19 cellular contexts compared by ENCODE assay signal in genomic region chr7:48279420-48279819, GRCh38.
DNase-seq lines count a peak whose midpoint lies in the region; ATAC-seq, FAIRE-seq and TF ChIP-seq lines count a peak whose summit lies in the region.
"Had no signal": no experiment of that assay in that cellular context is flagged by ENCODE, and none has a peak within 500 bp of the region (broad histone marks: within the 10 kb centered on the region; RNA-seq: fewer than 3 reads in every experiment).

No MANE protein-coding gene starts in this region.

- H3K4me3 Mint-ChIP-seq in MCF 10A (ENCODE audit: unreplicated experiment), result no peak overlapping the region
- H3K4me3 Mint-ChIP-seq: CD4-positive, alpha-beta T cell had no signal

- H3K27me3 ChIP-seq in mammary epithelial cell (ENCODE audit: insufficient read depth, low read length) (no peaks in the 10 kb centered on the region), keratinocyte (ENCODE audit: control insufficient read depth, extremely low read depth, insufficient read depth, low read length) (no peaks in the 10 kb centered on the region), upper lobe of left lung (no peaks in the 10 kb centered on the region)

- ATAC-seq in upper lobe of left lung (ENCODE audit: low FRiP score in 2 of 2), result no peak
- ATAC-seq: A549 had no signal

- no peaks in the 10 kb centered on the region for H3K9me1 ChIP-seq in keratinocyte (ENCODE audit: control insufficient read depth, extremely low read depth, insufficient read depth, low read length)

- no TSS peak for BruUV-seq in mammary epithelial cell (replicated peaks; lab: Mats Ljungman, UMichigan)
- no TSS peak for BruUV-seq in MCF 10A (replicated peaks; lab: Mats Ljungman, UMichigan)

- H3K27ac Mint-ChIP-seq in MCF 10A (ENCODE audit: low read depth, unreplicated experiment), result no peak overlapping the region
- H3K27ac Mint-ChIP-seq: CD4-positive, alpha-beta T cell had no signal

- FAIRE-seq in keratinocyte (lab: Jason Lieb, UNC), result no peak
- FAIRE-seq: D721Med, G401.6, GM12891, HTR-8/SVneo had no signal

- H3K9me3 ChIP-seq in mammary epithelial cell (replicated peaks; ENCODE audit: insufficient read depth, low read length), result no peaks in the 10 kb centered on the region
- no peaks in the 10 kb centered on the region for H3K9me3 ChIP-seq in keratinocyte (ENCODE audit: control insufficient read depth, low read depth, low read length)
- H3K9me3 ChIP-seq in upper lobe of left lung, result no peaks in the 10 kb centered on the region
- H3K9me3 ChIP-seq: A549, Caco-2 had no signal

- H3K27me3 Mint-ChIP-seq in MCF 10A (ENCODE audit: insufficient read depth, unreplicated experiment), result no peaks in the 10 kb centered on the region

- H3K9me3 Mint-ChIP-seq in MCF 10A (ENCODE audit: unreplicated experiment), result no peaks in the 10 kb centered on the region
- H3K9me3 Mint-ChIP-seq: CD4-positive, alpha-beta T cell had no signal

- in situ Hi-C loops in mammary epithelial cell (cut with MboI; ENCODE audit: low sequenced_read_pairs in 2 of 2), result loop anchor here in 1 of 2 donors (25.0 kb wide), 1 partner anchor 608 kb away; no protein-coding TSS in a partner anchor

- H2AFZ ChIP-seq in mammary epithelial cell (ENCODE audit: low read depth, low read length) (no peak overlapping the region), keratinocyte (ENCODE audit: control insufficient read depth, low read length) (no peak overlapping the region)

- no peaks in the 10 kb centered on the region for H3K79me2 ChIP-seq in mammary epithelial cell (ENCODE audit: insufficient read depth, low read length)
- H3K79me2 ChIP-seq in keratinocyte (ENCODE audit: control insufficient read depth, insufficient read depth, low read length), result no peaks in the 10 kb centered on the region

- no peak for TF ChIP-seq POLR2A in upper lobe of left lung (IDR thresholded peaks at IDR 0.05)

- no peaks in the 10 kb centered on the region for H4K20me1 ChIP-seq in mammary epithelial cell (ENCODE audit: insufficient read depth, low read length)
- H4K20me1 ChIP-seq in keratinocyte (ENCODE audit: control insufficient read depth, extremely low read depth, insufficient read depth, low read length), result no peaks in the 10 kb centered on the region

- H3K27ac ChIP-seq in mammary epithelial cell (ENCODE audit: insufficient read depth, low read depth, low read length) (peak overlapping the region; percentile 43), keratinocyte (ENCODE audit: control insufficient read depth, insufficient read depth, low read length) (peak overlapping the region; percentile 15), upper lobe of left lung (no peak overlapping the region)
- H3K27ac ChIP-seq: 22Rv1, A549, C4-2B had no signal

- H3K4me1 Mint-ChIP-seq in MCF 10A (ENCODE audit: insufficient read depth, unreplicated experiment), result peaks cover 12% of the 10 kb centered on the region

- H3K36me3 ChIP-seq in mammary epithelial cell (ENCODE audit: insufficient read depth, low read length), result no peaks in the 10 kb centered on the region
- H3K36me3 ChIP-seq in keratinocyte (ENCODE audit: control insufficient read depth in 2 of 2, extremely low read depth in 1 of 2, insufficient read depth in 2 of 2, low read length in 2 of 2), result no peaks in the 10 kb centered on the region
- no peaks in the 10 kb centered on the region for H3K36me3 ChIP-seq in upper lobe of left lung

- no peak overlapping the region for H3K4me3 ChIP-seq in mammary epithelial cell (replicated peaks in 1 of 3; ENCODE audit: insufficient read depth in 1 of 3, low read depth in 2 of 3, low read length in 3 of 3)
- H3K4me3 ChIP-seq in epithelial cell of esophagus (ENCODE audit: low read length), result no peak overlapping the region
- no peak overlapping the region for H3K4me3 ChIP-seq in keratinocyte (ENCODE audit: control insufficient read depth in 2 of 3, extremely low read depth in 1 of 3, insufficient read depth in 2 of 3, low read depth in 1 of 3, low read length in 3 of 3)
- H3K4me3 ChIP-seq in upper lobe of left lung, result no peak overlapping the region
- H3K4me3 ChIP-seq: A549 had no signal

- no peaks in the 10 kb centered on the region for H3K36me3 Mint-ChIP-seq in MCF 10A (ENCODE audit: insufficient read depth, unreplicated experiment)

- H3K4me1 ChIP-seq in mammary epithelial cell (ENCODE audit: insufficient read depth, low read length) (peaks cover 23% of the 10 kb centered on the region), keratinocyte (ENCODE audit: control insufficient read depth, extremely low read depth, insufficient read depth, low read length) (peaks cover 13% of the 10 kb centered on the region), upper lobe of left lung (no peaks in the 10 kb centered on the region)
- H3K4me1 ChIP-seq: A549, Caco-2 had no signal

- DNase-seq in mammary epithelial cell (peak; percentile 29), MCF 10A (ENCODE audit: unreplicated experiment) (no peak), epithelial cell of esophagus (ENCODE audit: low read depth) (peak; percentile 32), keratinocyte (ENCODE audit: low read depth, low spot score) (no peak), inferior parietal cortex (ENCODE audit: extremely low spot score) (no peak), T-helper 2 cell (no peak), upper lobe of left lung (no peak)
- DNase-seq: AML-193; Caco-2; CD4-positive, alpha-beta T cell; GOT3; H7 had no signal

- no peak for TF ChIP-seq CTCF in mammary epithelial cell (conservative IDR thresholded peaks at IDR 0.05 in 1 of 2, IDR thresholded peaks at IDR 0.05 in 1 of 2; ENCODE audit: extremely low read depth in 1 of 2, insufficient read depth in 1 of 2, low read depth in 1 of 2, low read length in 2 of 2)
- TF ChIP-seq CTCF in MCF 10A (IDR thresholded peaks at IDR 0.05; ENCODE audit: unreplicated experiment), result no peak
- TF ChIP-seq CTCF in epithelial cell of esophagus (IDR thresholded peaks at IDR 0.05; ENCODE audit: insufficient read depth, low read depth, low read length, missing control alignments), result no peak
- TF ChIP-seq CTCF in keratinocyte (optimal IDR thresholded peaks at IDR 0.05 in 1 of 3, IDR thresholded peaks at IDR 0.05 in 1 of 3, conservative IDR thresholded peaks at IDR 0.05 in 1 of 3; ENCODE audit: extremely low read depth in 1 of 3, insufficient read depth in 2 of 3, low read length in 3 of 3), result no peak
- no peak for TF ChIP-seq CTCF in upper lobe of left lung (IDR thresholded peaks at IDR 0.05)

- H3K4me2 ChIP-seq in mammary epithelial cell (ENCODE audit: insufficient read depth, low read depth, low read length) (peak overlapping the region; percentile 64), keratinocyte (ENCODE audit: control insufficient read depth, extremely low read depth, insufficient read depth, low read depth, low read length) (no peak overlapping the region)
- H3K4me2 ChIP-seq: A549 had no signal

- H3K9ac ChIP-seq in mammary epithelial cell (ENCODE audit: insufficient read depth, low read length) (no peak overlapping the region), keratinocyte (ENCODE audit: control insufficient read depth, extremely low read depth, insufficient read depth, low read length) (no peak overlapping the region)

- intact Hi-C loops in mammary epithelial cell (cut with micrococcal nuclease) (no loop called here), MCF 10A (cut with micrococcal nuclease) (no loop called here)

- POLR2A ChIA-PET in MCF 10A (lab: Yijun Ruan, JAX), result no interaction called here

- dilution Hi-C loops in mammary epithelial cell (cut with HindIII; ENCODE audit: low sequenced_read_pairs), result no loop called here
- dilution Hi-C loops in keratinocyte (cut with MboI; ENCODE audit: extremely low pct_ligation_motif_present, low sequenced_read_pairs), result no loop called here

- CTCF ChIA-PET in mammary epithelial cell (lab: Charles Lee; ENCODE audit: low non-redundant PET), result no interaction called here
- CTCF ChIA-PET in MCF 10A (lab: Yijun Ruan, JAX), result interaction anchor here (1.3 kb wide), 1 partner anchor 20 kb away, joined by 5 read pairs; no protein-coding TSS in a partner anchor

- no peak for TF ChIP-seq EP300 in upper lobe of left lung (IDR thresholded peaks at IDR 0.05)

- WGBS in mammary epithelial cell (ENCODE audit: low coverage, missing lambda C conversion rate), result 100% methylated on average over 1 of the region's 1 CpG
- 93% methylated on average over 1 of the region's 1 CpG for WGBS in upper lobe of left lung, 2 donors

Comparison
In these comparisons a context has a peak if more than half of its experiments do, and no peak if none do; other contexts are left out.
1. DNase-seq: peak in mammary epithelial cell (single experiment) and epithelial cell of esophagus (single experiment); none in MCF 10A (single experiment), keratinocyte (single experiment), inferior parietal cortex (single experiment), T-helper 2 cell (0 of 5) and upper lobe of left lung (0 of 2).
2. H3K27ac ChIP-seq: peak in mammary epithelial cell (single experiment) and keratinocyte (single experiment); none in upper lobe of left lung (0 of 4).